ENCODE assay signal across 26 cellular contexts in genomic region chr16:48118841-48119240, GRCh38. TPM values are rescaled to one million over a fixed set of nuclear protein-coding genes. Genes with fewer than 3 reads are reported as not detected.
A peak's percentile ranks its signal among the peaks of the same experiment; 100 is the strongest.
DNase-seq lines count a peak whose midpoint lies in the region; ATAC-seq, FAIRE-seq and TF ChIP-seq lines count a peak whose summit lies in the region.
"Had no signal": no experiment of that assay in that cellular context is flagged by ENCODE, and none has a peak within 500 bp of the region (broad histone marks: within the 10 kb centered on the region; RNA-seq: fewer than 3 reads in every experiment).

No MANE protein-coding gene starts in this region.

- CTCF ChIA-PET in A549 (lab: Yijun Ruan, JAX) (interaction anchor here (1.3 to 2.3 kb wide), 3 partner anchors 17 to 41 kb away, joined by 3 to 7 read pairs (median 4); no protein-coding TSS in a partner anchor), IMR-90 (lab: Yijun Ruan, JAX) (no interaction called here), PC-9 (lab: Charles Lee) (no interaction called here)

- no peaks in the 10 kb centered on the region for H3K79me1 ChIP-seq in IMR-90 (ENCODE audit: low read depth in 1 of 2, low read length in 2 of 2)

- H3K36me3 ChIP-seq in IMR-90 (ENCODE audit: control insufficient read depth, insufficient read depth, low read length) (no peaks in the 10 kb centered on the region), PC-9 (ENCODE audit: low read depth) (no peaks in the 10 kb centered on the region)

- H3K27ac ChIP-seq in A549: peak overlapping the region; percentile 29 to 67; a peak in 4 of 6 replicates
- no peak overlapping the region for H3K27ac ChIP-seq in IMR-90 (ENCODE audit: insufficient read depth, low read length)
- H3K27ac ChIP-seq in PC-9: no peak overlapping the region
- H3K27ac ChIP-seq: 22Rv1, GM23248 had no signal

- no peak overlapping the region for H3K9ac ChIP-seq in IMR-90 (ENCODE audit: low read depth, low read length)
- H3K9ac ChIP-seq: GM23248 had no signal

- no peak for TF ChIP-seq EP300 in A549 (IDR thresholded peaks at IDR 0.05)

- peak overlapping the region; percentile 48; the same call in 1 of the 2 replicates for H2BK20ac ChIP-seq in IMR-90 (ENCODE audit: low read depth, low read length)

- ATAC-seq in A549 (no peak), IMR-90 (ENCODE audit: low read depth) (no peak), GM21367 (IDR thresholded peaks at IDR 0.05; ENCODE audit: unreplicated experiment) (no peak)

- H3K9me3 ChIP-seq in A549: no peaks in the 10 kb centered on the region
- no peaks in the 10 kb centered on the region for H3K9me3 ChIP-seq in IMR-90 (ENCODE audit: control insufficient read depth, insufficient read depth, low read length)
- H3K9me3 ChIP-seq in PC-9 (ENCODE audit: insufficient read depth, low read depth): no peaks in the 10 kb centered on the region

- no peaks in the 10 kb centered on the region for H3K79me2 ChIP-seq in PC-9 (ENCODE audit: low read depth)

- WGBS in A549 (ENCODE audit: missing lambda C conversion rate): 100% methylated on average over 2 of the region's 2 CpGs
- WGBS in IMR-90 (ENCODE audit: extremely low coverage in 2 of 2, insufficient read length in 1 of 2), 2 experiments: 95% methylated on average over 2 of the region's 2 CpGs; no CpG with 5 or more reads in 1 of the 2 experiments

- peak overlapping the region; percentile 56; the same call in 1 of the 2 replicates for H2AK5ac ChIP-seq in IMR-90 (ENCODE audit: low read depth, low read length)

- POLR2A ChIA-PET in A549 (lab: Yijun Ruan, JAX): no interaction called here
- POLR2A ChIA-PET in IMR-90 (lab: Charles Lee; ENCODE audit: unreplicated experiment): no interaction called here
- POLR2A ChIA-PET in PC-9 (lab: Charles Lee; ENCODE audit: unreplicated experiment): no interaction called here

- DNase-seq in A549 (ENCODE audit: low read depth in 1 of 2, low spot score in 1 of 2) (no peak), IMR-90 (no peak), head of caudate nucleus (peak in 24 of 42 donors; percentile 18 to 74 (median 38)), putamen (ENCODE audit: low spot score) (peak; percentile 70), PC-9 (no peak), posterior vena cava (ENCODE audit: low spot score) (no peak)
- DNase-seq: ACHN; AML-193; C1 segment of cervical spinal cord; Calu3; CD4-positive, alpha-beta memory T cell; COR-L47; DMS53; DMS79 treated with DMSO at 0.1 percent for 48 hours; GF-D8; GM23248; H7; HCEC 1CT had no signal

- intact Hi-C loops in IMR-90 (cut with micrococcal nuclease) (no loop called here), head of caudate nucleus (cut with DNase I) (no loop called here), PC-9 (cut with micrococcal nuclease; ENCODE audit: unreplicated experiment) (no loop called here), posterior vena cava (cut with DNase I) (no loop called here)

- in situ Hi-C loops in IMR-90 (cut with MboI; ENCODE audit: low sequenced_read_pairs): no loop called here

- TF ChIP-seq CTCF in A549 (IDR thresholded peaks at IDR 0.05) (no peak), IMR-90 (conservative IDR thresholded peaks at IDR 0.05; ENCODE audit: low read depth, low read length) (no peak), PC-9 (conservative IDR thresholded peaks at IDR 0.05) (no peak)

- TF ChIP-seq POLR2A in A549 (IDR thresholded peaks at IDR 0.05; ENCODE audit: low read length) (no peak), IMR-90 (IDR thresholded peaks at IDR 0.05; ENCODE audit: low read depth, low read length) (no peak)

- BruUV-seq in IMR-90 (replicated peaks; lab: Mats Ljungman, UMichigan) (no TSS peak), PC-9 (replicated peaks; lab: Mats Ljungman, UMichigan) (no TSS peak)

- H3K18ac ChIP-seq in IMR-90 (ENCODE audit: low read depth, low read length): no peak overlapping the region

- H2BK15ac ChIP-seq in IMR-90 (ENCODE audit: low read depth, low read length): peak overlapping the region; percentile 67; the same call in 1 of the 3 replicates

- FAIRE-seq in A549 (lab: Jason Lieb, UNC): no peak
- FAIRE-seq: A204.1, GM12891, H1 had no signal

- H3K14ac ChIP-seq in IMR-90 (replicated peaks; ENCODE audit: low read depth, low read length): no peak overlapping the region

- dilution Hi-C loops in IMR-90 (cut with HindIII; ENCODE audit: low sequenced_read_pairs, unreplicated experiment): no loop called here

- peaks cover 24% of the 10 kb centered on the region for H3K4me1 ChIP-seq in A549
- peaks cover 10% of the 10 kb centered on the region for H3K4me1 ChIP-seq in IMR-90 (ENCODE audit: control insufficient read depth, insufficient read depth, low read length)
- H3K4me1 ChIP-seq in PC-9 (replicated peaks; ENCODE audit: insufficient read depth): peaks cover 17% of the 10 kb centered on the region

- peak overlapping the region; percentile 48; the same call in 1 of the 2 replicates for H3K4ac ChIP-seq in IMR-90 (ENCODE audit: low read depth, low read length)

- H3F3A ChIP-seq in PC-9 (ENCODE audit: insufficient read depth, low read depth): peaks cover 15% of the 10 kb centered on the region

- peak overlapping the region; percentile 13 for H2AK9ac ChIP-seq in IMR-90 (replicated peaks; ENCODE audit: low read depth, low read length, poor library complexity)

- H2AFZ ChIP-seq in IMR-90 (replicated peaks; ENCODE audit: low read length, poor library complexity): no peak overlapping the region
- H2AFZ ChIP-seq in PC-9: no peak overlapping the region
- H2AFZ ChIP-seq: GM23248 had no signal

- H2BK120ac ChIP-seq in IMR-90 (ENCODE audit: low read depth, low read length): peak overlapping the region; percentile 52; the same call in 1 of the 2 replicates

- H3K4me2 ChIP-seq in A549 (no peak overlapping the region), IMR-90 (ENCODE audit: low read depth, low read length) (no peak overlapping the region), PC-9 (no peak overlapping the region)

- H3K56ac ChIP-seq in IMR-90 (ENCODE audit: extremely low read depth, insufficient read depth, low read length): no peak overlapping the region

- 0 out of 4 replicates have a peak overlapping the region, but pooled peaks of 1 of the 2 experiments have one; percentile 28 for H4K8ac ChIP-seq in IMR-90 (ENCODE audit: low read depth in 2 of 2, low read length in 2 of 2)

- H3K4me3 ChIP-seq in A549: no peak overlapping the region
- H3K4me3 ChIP-seq in IMR-90 (ENCODE audit: insufficient read depth, low read depth, low read length): no peak overlapping the region
- no peak overlapping the region for H3K4me3 ChIP-seq in PC-9
- H3K4me3 ChIP-seq: GM23248 had no signal

- no peak overlapping the region for H3K23ac ChIP-seq in IMR-90 (ENCODE audit: low read depth, low read length)

- peak overlapping the region; percentile 42; the same call in 1 of the 2 replicates for H4K91ac ChIP-seq in IMR-90 (ENCODE audit: insufficient read depth, low read depth, low read length)

- H4K5ac ChIP-seq in IMR-90 (ENCODE audit: low read depth, low read length): no peak overlapping the region

- H4K20me1 ChIP-seq in IMR-90 (ENCODE audit: insufficient read depth, low read length) (no peaks in the 10 kb centered on the region), PC-9 (ENCODE audit: insufficient read depth) (no peaks in the 10 kb centered on the region)

- H3K9me1 ChIP-seq in IMR-90 (ENCODE audit: insufficient read depth, low read length): peaks cover 24% of the 10 kb centered on the region

- no peaks in the 10 kb centered on the region for H3K9me2 ChIP-seq in PC-9 (ENCODE audit: insufficient read depth)

- TF ChIP-seq RAD21 in A549 (conservative IDR thresholded peaks at IDR 0.05 in 1 of 2, IDR thresholded peaks at IDR 0.05 in 1 of 2) (no peak), IMR-90 (IDR thresholded peaks at IDR 0.05; ENCODE audit: low read length) (no peak)

- no peak overlapping the region for H2BK5ac ChIP-seq in IMR-90 (ENCODE audit: low read depth, low read length, poor library complexity, severe bottlenecking)

- no peaks in the 10 kb centered on the region for H3K27me3 ChIP-seq in IMR-90 (ENCODE audit: control insufficient read depth, insufficient read depth, low read length)
- no peaks in the 10 kb centered on the region for H3K27me3 ChIP-seq in PC-9 (ENCODE audit: insufficient read depth, low read depth)

TF ChIP-seq in A549, 52 proteins besides CTCF, POLR2A, EP300 and RAD21:
- TF ChIP-seq BHLHE40 (IDR thresholded peaks at IDR 0.05; ENCODE audit: low read depth, low read length): no peak
- no peak for TF ChIP-seq TP53 (CRISPR knock-in tag; IDR thresholded peaks at IDR 0.05)
- TF ChIP-seq HOXB5 (CRISPR knock-in tag; IDR thresholded peaks at IDR 0.05): no peak
- TF ChIP-seq JUNB (IDR thresholded peaks at IDR 0.05): no peak
- TF ChIP-seq FOSB (CRISPR knock-in tag; IDR thresholded peaks at IDR 0.05): no peak

TF ChIP-seq in IMR-90, 13 proteins besides CTCF, POLR2A, EP300 and RAD21 (continues in another document):
- TF ChIP-seq RCOR1 (IDR thresholded peaks at IDR 0.05; ENCODE audit: insufficient replicate concordance, low read length) (no peak), CHD1 (IDR thresholded peaks at IDR 0.05; ENCODE audit: low read depth, low read length) (no peak), RFX5 (IDR thresholded peaks at IDR 0.05; ENCODE audit: low read depth, low read length) (no peak), MAZ (IDR thresholded peaks at IDR 0.05; ENCODE audit: borderline replicate concordance, low read depth, low read length) (no peak), ELK1 (IDR thresholded peaks at IDR 0.05; ENCODE audit: borderline replicate concordance, low read depth, low read length) (no peak)

RNA-seq across cellular contexts. Expression of gene ABCC12, which starts 37.0 kb away (rescaled TPM):
- 0.23 and 0.24 TPM in 2 replicates for polyA plus RNA-seq in A549 (2011; rRNA removed)
- polyA plus RNA-seq in A549 (2012; cell fraction: cytosol; rRNA removed): 0.11 and 0.16 TPM in 2 replicates
- 0.41 and 1.5 TPM in 2 replicates for polyA plus RNA-seq in A549 (2012; cell fraction: nucleus; rRNA removed)
- 0.13 TPM in 1 of 3 replicates, not detected in the others for polyA plus RNA-seq in A549 (2017; fragmentation: RNase III; extraction: RNeasy Plus Mini Kit Qiagen cat#74134 plus additional on column Dnase treatment)
- polyA minus RNA-seq in A549 (2011; rRNA and poly(A)+ RNA removed): not detected in 2 replicates
- under 0.01 TPM in 2 replicates for total RNA-seq in IMR-90 (2012; rRNA removed)
- polyA plus RNA-seq in IMR-90 (2012; rRNA removed): not detected in 2 replicates
- not detected in 2 replicates for polyA plus RNA-seq in IMR-90 (2012; cell fraction: cytosol; rRNA removed)
- polyA plus RNA-seq in IMR-90 (2012; cell fraction: nucleus; rRNA removed; ENCODE audit: low replicate concordance): 0.03 and 0.05 TPM in 2 replicates
- total RNA-seq in PC-9 (2021): not detected in 2 replicates
- total RNA-seq in posterior vena cava: not detected
- total RNA-seq: Calu3; CD4-positive, alpha-beta memory T cell; Daoy; G401; GM23248; H1; H7 had no signal
- polyA plus RNA-seq: BJ; CD4-positive, alpha-beta memory T cell; GM23248 had no signal

Comparison
In these comparisons a context has a peak if more than half of its experiments do, and no peak if none do; other contexts are left out.
1. DNase-seq: peak in head of caudate nucleus (24 of 42) and putamen (single experiment); none in A549 (0 of 2), IMR-90 (single experiment), PC-9 (0 of 2) and posterior vena cava (single experiment).
2. H3K27ac ChIP-seq: peak in A549 (2 of 2); none in IMR-90 (single experiment) and PC-9 (single experiment).